1 cellular context compared by ENCODE assay signal in genomic region chr2:68365087-68365486, GRCh38.
TF ChIP-seq lines count a peak whose summit lies in the region.

PLEK (plus strand) TSS chr2:68365282; CDS start chr2:68365352, 70 bp downstream.

TF ChIP-seq in GM12878, 131 proteins besides CTCF, POLR2A, EP300 and RAD21 (continued from another document and continues in another):
- TF ChIP-seq MLLT1 (IDR thresholded peaks at IDR 0.05) (peak; percentile 94), CHD2 (IDR thresholded peaks at IDR 0.05; ENCODE audit: borderline replicate concordance, low read depth, low read length) (peak; percentile 47; the same call in 1 of the 2 replicates), LARP7 (IDR thresholded peaks at IDR 0.05) (peak; percentile 84), SREBF2 (IDR thresholded peaks at IDR 0.05; ENCODE audit: low read length) (no peak), EED (IDR thresholded peaks at IDR 0.05; ENCODE audit: low read depth) (peak; percentile 79), TCF3 (IDR thresholded peaks at IDR 0.05; ENCODE audit: borderline replicate concordance, insufficient read depth, low read depth, low read length) (peak; percentile 42; the same call in 1 of the 2 replicates), ZNF217 (IDR thresholded peaks at IDR 0.05) (peak; percentile 46; the same call in 1 of the 2 replicates), JUNB (IDR thresholded peaks at IDR 0.05) (peak; percentile 27; the same call in 1 of the 2 replicates), PBX3 (IDR thresholded peaks at IDR 0.05; ENCODE audit: insufficient replicate concordance, low read depth, low read length) (peak; percentile 13), SMAD1 (IDR thresholded peaks at IDR 0.05; ENCODE audit: low read depth, partially characterized antibody) (peak; percentile 57), MYC (IDR thresholded peaks at IDR 0.05; ENCODE audit: insufficient read depth, insufficient read length, insufficient replicate concordance, low read length, severe bottlenecking) (peak; percentile 58), SMAD5 (IDR thresholded peaks at IDR 0.05; ENCODE audit: low read depth) (peak; percentile 88; the same call in 1 of the 2 replicates), TCF7 (IDR thresholded peaks at IDR 0.05; ENCODE audit: borderline replicate concordance) (no peak), NFIC (IDR thresholded peaks at IDR 0.05; ENCODE audit: low read depth, low read length) (peak; percentile 27; the same call in 1 of the 2 replicates), ZNF207 (IDR thresholded peaks at IDR 0.05; ENCODE audit: borderline replicate concordance) (no peak), CBFB (IDR thresholded peaks at IDR 0.05; ENCODE audit: low read depth) (peak; percentile 89), MXI1 (IDR thresholded peaks at IDR 0.05; ENCODE audit: low read depth, low read length) (peak; percentile 49; the same call in 1 of the 2 replicates), PML (IDR thresholded peaks at IDR 0.05; ENCODE audit: low read length) (peak; percentile 93), SPI1 (IDR thresholded peaks at IDR 0.05; ENCODE audit: borderline replicate concordance, insufficient read depth, low read depth, low read length) (peak; percentile 89), SMARCA5 (IDR thresholded peaks at IDR 0.05) (peak; percentile 32; the same call in 1 of the 2 replicates), PAX5 (IDR thresholded peaks at IDR 0.05; ENCODE audit: borderline replicate concordance, low read depth, low read length) (no peak), CREB1 (IDR thresholded peaks at IDR 0.05; ENCODE audit: low read depth) (0 out of 2 replicates have a peak, but pooled peaks have one; percentile 8), MTA2 (IDR thresholded peaks at IDR 0.05; ENCODE audit: low read depth) (peak; percentile 46; the same call in 1 of the 2 replicates), KDM1A (IDR thresholded peaks at IDR 0.05; ENCODE audit: borderline replicate concordance) (no peak), POU2F2 (IDR thresholded peaks at IDR 0.05; ENCODE audit: borderline replicate concordance, low read depth, low read length) (peak; percentile 81; the same call in 2 of the 3 replicates), PAX8 (IDR thresholded peaks at IDR 0.05) (no peak), NR2F1 (conservative IDR thresholded peaks at IDR 0.05) (peak; percentile 58), GATAD2B (conservative IDR thresholded peaks at IDR 0.05; ENCODE audit: low read depth) (0 out of 2 replicates have a peak, but pooled peaks have one; percentile 59), E2F4 (IDR thresholded peaks at IDR 0.05; ENCODE audit: low read depth, low read length) (no peak), IKZF2 (IDR thresholded peaks at IDR 0.05) (peak; percentile 88 to 89), IKZF1 (conservative IDR thresholded peaks at IDR 0.05) (peak; percentile 89), POLR2AphosphoS5 (IDR thresholded peaks at IDR 0.05; ENCODE audit: low read length) (peak; percentile 98), YY1 (IDR thresholded peaks at IDR 0.05; ENCODE audit: low read depth, low read length) (0 out of 2 replicates have a peak, but pooled peaks have one; percentile 38), SP1 (IDR thresholded peaks at IDR 0.05; ENCODE audit: low read depth, low read length) (peak; percentile 6), POLR2AphosphoS2 (IDR thresholded peaks at IDR 0.05; ENCODE audit: low read depth, low read length) (peak; percentile 92), ZBTB4 (CRISPR knock-in tag; IDR thresholded peaks at IDR 0.05) (no peak), ZZZ3 (IDR thresholded peaks at IDR 0.05; ENCODE audit: control insufficient read depth, insufficient read length, low read depth) (no peak), TAF1 (IDR thresholded peaks at IDR 0.05; ENCODE audit: borderline replicate concordance, low read depth, low read length) (peak; percentile 79; the same call in 1 of the 2 replicates), BACH1 (IDR thresholded peaks at IDR 0.05; ENCODE audit: borderline replicate concordance) (peak; percentile 33; the same call in 1 of the 2 replicates), IRF4 (IDR thresholded peaks at IDR 0.05; ENCODE audit: low read depth, low read length) (peak; percentile 39; the same call in 1 of the 2 replicates)
- TF ChIP-seq, protein P1, sequence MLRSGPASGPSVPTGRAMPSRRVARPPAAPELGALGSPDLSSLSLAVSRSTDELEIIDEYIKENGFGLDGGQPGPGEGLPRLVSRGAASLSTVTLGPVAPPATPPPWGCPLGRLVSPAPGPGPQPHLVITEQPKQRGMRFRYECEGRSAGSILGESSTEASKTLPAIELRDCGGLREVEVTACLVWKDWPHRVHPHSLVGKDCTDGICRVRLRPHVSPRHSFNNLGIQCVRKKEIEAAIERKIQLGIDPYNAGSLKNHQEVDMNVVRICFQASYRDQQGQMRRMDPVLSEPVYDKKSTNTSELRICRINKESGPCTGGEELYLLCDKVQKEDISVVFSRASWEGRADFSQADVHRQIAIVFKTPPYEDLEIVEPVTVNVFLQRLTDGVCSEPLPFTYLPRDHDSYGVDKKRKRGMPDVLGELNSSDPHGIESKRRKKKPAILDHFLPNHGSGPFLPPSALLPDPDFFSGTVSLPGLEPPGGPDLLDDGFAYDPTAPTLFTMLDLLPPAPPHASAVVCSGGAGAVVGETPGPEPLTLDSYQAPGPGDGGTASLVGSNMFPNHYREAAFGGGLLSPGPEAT (IDR thresholded peaks at IDR 0.05; ENCODE audit: low read depth) = peak; percentile 86; the same call in 1 of the 2 replicates
- TF ChIP-seq, protein P2, sequence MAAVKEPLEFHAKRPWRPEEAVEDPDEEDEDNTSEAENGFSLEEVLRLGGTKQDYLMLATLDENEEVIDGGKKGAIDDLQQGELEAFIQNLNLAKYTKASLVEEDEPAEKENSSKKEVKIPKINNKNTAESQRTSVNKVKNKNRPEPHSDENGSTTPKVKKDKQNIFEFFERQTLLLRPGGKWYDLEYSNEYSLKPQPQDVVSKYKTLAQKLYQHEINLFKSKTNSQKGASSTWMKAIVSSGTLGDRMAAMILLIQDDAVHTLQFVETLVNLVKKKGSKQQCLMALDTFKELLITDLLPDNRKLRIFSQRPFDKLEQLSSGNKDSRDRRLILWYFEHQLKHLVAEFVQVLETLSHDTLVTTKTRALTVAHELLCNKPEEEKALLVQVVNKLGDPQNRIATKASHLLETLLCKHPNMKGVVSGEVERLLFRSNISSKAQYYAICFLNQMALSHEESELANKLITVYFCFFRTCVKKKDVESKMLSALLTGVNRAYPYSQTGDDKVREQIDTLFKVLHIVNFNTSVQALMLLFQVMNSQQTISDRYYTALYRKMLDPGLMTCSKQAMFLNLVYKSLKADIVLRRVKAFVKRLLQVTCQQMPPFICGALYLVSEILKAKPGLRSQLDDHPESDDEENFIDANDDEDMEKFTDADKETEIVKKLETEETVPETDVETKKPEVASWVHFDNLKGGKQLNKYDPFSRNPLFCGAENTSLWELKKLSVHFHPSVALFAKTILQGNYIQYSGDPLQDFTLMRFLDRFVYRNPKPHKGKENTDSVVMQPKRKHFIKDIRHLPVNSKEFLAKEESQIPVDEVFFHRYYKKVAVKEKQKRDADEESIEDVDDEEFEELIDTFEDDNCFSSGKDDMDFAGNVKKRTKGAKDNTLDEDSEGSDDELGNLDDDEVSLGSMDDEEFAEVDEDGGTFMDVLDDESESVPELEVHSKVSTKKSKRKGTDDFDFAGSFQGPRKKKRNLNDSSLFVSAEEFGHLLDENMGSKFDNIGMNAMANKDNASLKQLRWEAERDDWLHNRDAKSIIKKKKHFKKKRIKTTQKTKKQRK (IDR thresholded peaks at IDR 0.05; ENCODE audit: low read depth, low read length) = no peak
- TF ChIP-seq, protein P3, sequence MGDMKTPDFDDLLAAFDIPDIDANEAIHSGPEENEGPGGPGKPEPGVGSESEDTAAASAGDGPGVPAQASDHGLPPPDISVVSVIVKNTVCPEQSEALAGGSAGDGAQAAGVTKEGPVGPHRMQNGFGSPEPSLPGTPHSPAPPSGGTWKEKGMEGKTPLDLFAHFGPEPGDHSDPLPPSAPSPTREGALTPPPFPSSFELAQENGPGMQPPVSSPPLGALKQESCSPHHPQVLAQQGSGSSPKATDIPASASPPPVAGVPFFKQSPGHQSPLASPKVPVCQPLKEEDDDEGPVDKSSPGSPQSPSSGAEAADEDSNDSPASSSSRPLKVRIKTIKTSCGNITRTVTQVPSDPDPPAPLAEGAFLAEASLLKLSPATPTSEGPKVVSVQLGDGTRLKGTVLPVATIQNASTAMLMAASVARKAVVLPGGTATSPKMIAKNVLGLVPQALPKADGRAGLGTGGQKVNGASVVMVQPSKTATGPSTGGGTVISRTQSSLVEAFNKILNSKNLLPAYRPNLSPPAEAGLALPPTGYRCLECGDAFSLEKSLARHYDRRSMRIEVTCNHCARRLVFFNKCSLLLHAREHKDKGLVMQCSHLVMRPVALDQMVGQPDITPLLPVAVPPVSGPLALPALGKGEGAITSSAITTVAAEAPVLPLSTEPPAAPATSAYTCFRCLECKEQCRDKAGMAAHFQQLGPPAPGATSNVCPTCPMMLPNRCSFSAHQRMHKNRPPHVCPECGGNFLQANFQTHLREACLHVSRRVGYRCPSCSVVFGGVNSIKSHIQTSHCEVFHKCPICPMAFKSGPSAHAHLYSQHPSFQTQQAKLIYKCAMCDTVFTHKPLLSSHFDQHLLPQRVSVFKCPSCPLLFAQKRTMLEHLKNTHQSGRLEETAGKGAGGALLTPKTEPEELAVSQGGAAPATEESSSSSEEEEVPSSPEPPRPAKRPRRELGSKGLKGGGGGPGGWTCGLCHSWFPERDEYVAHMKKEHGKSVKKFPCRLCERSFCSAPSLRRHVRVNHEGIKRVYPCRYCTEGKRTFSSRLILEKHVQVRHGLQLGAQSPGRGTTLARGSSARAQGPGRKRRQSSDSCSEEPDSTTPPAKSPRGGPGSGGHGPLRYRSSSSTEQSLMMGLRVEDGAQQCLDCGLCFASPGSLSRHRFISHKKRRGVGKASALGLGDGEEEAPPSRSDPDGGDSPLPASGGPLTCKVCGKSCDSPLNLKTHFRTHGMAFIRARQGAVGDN (IDR thresholded peaks at IDR 0.05) = peak; percentile 82
